Comparison of ENCODE assay signal across 2 cellular contexts in genomic region chr12:120485914-120486881, GRCh38.
TF ChIP-seq lines count a peak whose summit lies in the region.

No MANE protein-coding gene starts in this region.

TF ChIP-seq in HepG2, 621 proteins besides CTCF, POLR2A, EP300 and RAD21:
- TF ChIP-seq ZNF121 (CRISPR knock-in tag; IDR thresholded peaks at IDR 0.05) = peak; percentile 82
- 0 out of 2 replicates have a peak, but pooled peaks have one; percentile 18 for TF ChIP-seq ZMYM3 (CRISPR knock-in tag; IDR thresholded peaks at IDR 0.05)
- no peak for TF ChIP-seq SRSF9 (IDR thresholded peaks at IDR 0.05; ENCODE audit: borderline replicate concordance, insufficient read depth, low read depth, low read length, poor library complexity, severe bottlenecking)
- no peak for TF ChIP-seq NPAS2 (CRISPR knock-in tag; IDR thresholded peaks at IDR 0.05; ENCODE audit: borderline replicate concordance)

TF ChIP-seq in SK-N-SH treated with all-trans-retinoic acid at 6 μM for 48 hours, 23 proteins besides CTCF, POLR2A, EP300 and RAD21:
- no peak for TF ChIP-seq ESRRG (CRISPR knock-in tag; IDR thresholded peaks at IDR 0.05)
- peak; percentile 70; the same call in 1 of the 2 replicates for TF ChIP-seq TCF4 (CRISPR knock-in tag; IDR thresholded peaks at IDR 0.05; ENCODE audit: borderline replicate concordance)
